ENCODE assay signal across 19 cellular contexts in the genomic region with DNA sequence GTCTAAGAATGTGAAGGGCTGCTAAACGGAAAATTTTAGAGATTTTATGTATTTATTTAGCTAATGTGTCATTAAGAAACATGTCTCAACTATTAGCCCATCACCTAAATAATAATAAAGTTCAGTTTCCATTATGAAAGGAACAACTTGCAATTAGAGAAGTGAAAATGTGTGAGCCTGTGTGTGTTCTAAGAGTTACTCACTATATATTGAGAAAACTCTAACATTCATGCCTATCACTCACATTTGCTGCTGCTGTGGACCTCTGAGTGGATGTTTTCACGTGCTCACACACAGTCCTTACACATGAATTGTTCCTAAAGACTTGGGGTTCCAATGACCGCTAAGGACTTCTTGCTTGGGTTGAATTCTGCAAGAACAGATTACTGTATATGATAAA.
A peak's percentile ranks its signal among the peaks of the same experiment; 100 is the strongest.
DNase-seq lines count a peak whose midpoint lies in the region; ATAC-seq and TF ChIP-seq lines count a peak whose summit lies in the region.
"Had no signal": no experiment of that assay in that cellular context is flagged by ENCODE, and none has a peak within 500 bp of the region (broad histone marks: within the 10 kb centered on the region; RNA-seq: fewer than 3 reads in every experiment).

No MANE protein-coding gene starts in this region.

- POLR2A ChIA-PET in SK-N-SH (lab: Yijun Ruan, JAX) = no interaction called here
- POLR2A ChIA-PET in activated CD8-positive, alpha-beta T cell treated with anti-CD3 and anti-CD28 coated beads for 36 hours (lab: Charles Lee) = no interaction called here

- H3K9ac ChIP-seq in SK-N-SH = no peak overlapping the region

- no peaks in the 10 kb centered on the region for H3K9me2 ChIP-seq in SK-N-SH

- no peak for TF ChIP-seq RAD21 in SK-N-SH (IDR thresholded peaks at IDR 0.05; ENCODE audit: low read length)

- H3K9me3 ChIP-seq in SK-N-SH = no peaks in the 10 kb centered on the region

- H3K4me3 Mint-ChIP-seq in activated CD8-positive, alpha-beta T cell treated with anti-CD3 and anti-CD28 coated beads for 36 hours = no peak overlapping the region
- H3K4me3 Mint-ChIP-seq: CD4-positive, alpha-beta T cell had no signal

- DNase-seq in SK-N-SH (no peak), kidney tubule cell (ENCODE audit: low spot score) (no peak), GM10266 (ENCODE audit: extremely low spot score) (no peak), cortex of kidney (lab: John Stamatoyannopoulos, UW) (no peak)
- no peak for DNase-seq in activated CD8-positive, alpha-beta T cell treated with anti-CD3 and anti-CD28 coated beads for 36 hours
- DNase-seq: CD4-positive, alpha-beta T cell; GF-D8; GOT3; NCI-H1417 treated with DMSO at 0.1 percent for 48 hours; NCI-H1930; NCI-H226; NCI-H524 treated with DMSO at 0.1 percent for 48 hours; Right ventricle myocardium superior; T-helper 1 cell; T-helper 9 cell had no signal

- H3K4me2 ChIP-seq in SK-N-SH = no peak overlapping the region

- under 1% methylated on average over 3 of the region's 3 CpGs for WGBS in SK-N-SH (ENCODE audit: low lambda C conversion rate)

- no peaks in the 10 kb centered on the region for H3K36me3 Mint-ChIP-seq in activated CD8-positive, alpha-beta T cell treated with anti-CD3 and anti-CD28 coated beads for 36 hours (ENCODE audit: low read depth)

- 0 out of 2 replicates have a peak overlapping the region, but pooled peaks have one; percentile 16 for H2AFZ ChIP-seq in SK-N-SH (ENCODE audit: low read depth)

- H4K20me1 ChIP-seq in SK-N-SH (ENCODE audit: insufficient read depth) = no peaks in the 10 kb centered on the region

- H3K4me1 Mint-ChIP-seq in activated CD8-positive, alpha-beta T cell treated with anti-CD3 and anti-CD28 coated beads for 36 hours (ENCODE audit: low read depth) = no peaks in the 10 kb centered on the region

- H3F3A ChIP-seq in SK-N-SH (replicated peaks; ENCODE audit: insufficient read depth) = no peaks in the 10 kb centered on the region

- ATAC-seq in SK-N-SH treated with all-trans-retinoic acid at 6 μM for 48 hours = no peak
- ATAC-seq in HG02642 (IDR thresholded peaks at IDR 0.05; ENCODE audit: poor library complexity, unreplicated experiment) = peak; percentile 48
- peak; percentile 60 for ATAC-seq in HG03432 (IDR thresholded peaks at IDR 0.05; ENCODE audit: unreplicated experiment)
- no peak for ATAC-seq in activated CD8-positive, alpha-beta T cell treated with anti-CD3 and anti-CD28 coated beads for 36 hours
- ATAC-seq: K562 had no signal

- no peak overlapping the region for H3K4me3 ChIP-seq in SK-N-SH (ENCODE audit: low read depth in 2 of 2, low read length in 1 of 2)
- H3K4me3 ChIP-seq: K562 had no signal

- intact Hi-C loops in activated CD8-positive, alpha-beta T cell treated with anti-CD3 and anti-CD28 coated beads for 36 hours (cut with micrococcal nuclease) = no loop called here

- no peak for TF ChIP-seq EP300 in SK-N-SH (IDR thresholded peaks at IDR 0.05; ENCODE audit: borderline replicate concordance in 1 of 2, low read depth in 1 of 2, low read length in 1 of 2)

- H3K27me3 Mint-ChIP-seq in activated CD8-positive, alpha-beta T cell treated with anti-CD3 and anti-CD28 coated beads for 36 hours = no peaks in the 10 kb centered on the region

- H3K4me1 ChIP-seq in SK-N-SH (ENCODE audit: control insufficient read depth in 1 of 2, insufficient read depth in 2 of 2, low read depth in 1 of 2, low read length in 1 of 2) = no peaks in the 10 kb centered on the region

- no peaks in the 10 kb centered on the region for H3K79me2 ChIP-seq in SK-N-SH (ENCODE audit: insufficient read depth)

- no peak for TF ChIP-seq CTCF in SK-N-SH (IDR thresholded peaks at IDR 0.05)
- TF ChIP-seq CTCF in GM10266 (IDR thresholded peaks at IDR 0.05; ENCODE audit: control insufficient read depth, insufficient read depth, low read depth, missing control alignments) = no peak
- TF ChIP-seq CTCF in activated CD8-positive, alpha-beta T cell treated with anti-CD3 and anti-CD28 coated beads for 36 hours (IDR thresholded peaks at IDR 0.05) = no peak

- no peak overlapping the region for H3K27ac ChIP-seq in SK-N-SH (ENCODE audit: low read depth in 2 of 2, low read length in 1 of 2)

- no peaks in the 10 kb centered on the region for H3K36me3 ChIP-seq in SK-N-SH (replicated peaks in 1 of 2; ENCODE audit: control insufficient read depth in 1 of 2, insufficient read depth in 2 of 2, low read length in 1 of 2)

- no peaks in the 10 kb centered on the region for H3K9me3 Mint-ChIP-seq in activated CD8-positive, alpha-beta T cell treated with anti-CD3 and anti-CD28 coated beads for 36 hours
- H3K9me3 Mint-ChIP-seq: CD4-positive, alpha-beta T cell had no signal

- H3K27ac Mint-ChIP-seq in activated CD8-positive, alpha-beta T cell treated with anti-CD3 and anti-CD28 coated beads for 36 hours = no peak overlapping the region
- H3K27ac Mint-ChIP-seq: CD4-positive, alpha-beta T cell had no signal

- CTCF ChIA-PET in SK-N-SH (lab: Yijun Ruan, JAX) = no interaction called here
- CTCF ChIA-PET in activated CD8-positive, alpha-beta T cell treated with anti-CD3 and anti-CD28 coated beads for 36 hours (lab: Charles Lee) = no interaction called here

- no peaks in the 10 kb centered on the region for H3K27me3 ChIP-seq in SK-N-SH (ENCODE audit: insufficient read depth)

TF ChIP-seq in SK-N-SH, 30 proteins besides CTCF, POLR2A, EP300 and RAD21 (continues in another document):
- TF ChIP-seq, protein P1, sequence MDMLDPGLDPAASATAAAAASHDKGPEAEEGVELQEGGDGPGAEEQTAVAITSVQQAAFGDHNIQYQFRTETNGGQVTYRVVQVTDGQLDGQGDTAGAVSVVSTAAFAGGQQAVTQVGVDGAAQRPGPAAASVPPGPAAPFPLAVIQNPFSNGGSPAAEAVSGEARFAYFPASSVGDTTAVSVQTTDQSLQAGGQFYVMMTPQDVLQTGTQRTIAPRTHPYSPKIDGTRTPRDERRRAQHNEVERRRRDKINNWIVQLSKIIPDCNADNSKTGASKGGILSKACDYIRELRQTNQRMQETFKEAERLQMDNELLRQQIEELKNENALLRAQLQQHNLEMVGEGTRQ (IDR thresholded peaks at IDR 0.05; ENCODE audit: borderline replicate concordance, low read depth, low read length) = no peak
- no peak for TF ChIP-seq NFIC (IDR thresholded peaks at IDR 0.05; ENCODE audit: borderline replicate concordance)
- TF ChIP-seq, protein P2, sequence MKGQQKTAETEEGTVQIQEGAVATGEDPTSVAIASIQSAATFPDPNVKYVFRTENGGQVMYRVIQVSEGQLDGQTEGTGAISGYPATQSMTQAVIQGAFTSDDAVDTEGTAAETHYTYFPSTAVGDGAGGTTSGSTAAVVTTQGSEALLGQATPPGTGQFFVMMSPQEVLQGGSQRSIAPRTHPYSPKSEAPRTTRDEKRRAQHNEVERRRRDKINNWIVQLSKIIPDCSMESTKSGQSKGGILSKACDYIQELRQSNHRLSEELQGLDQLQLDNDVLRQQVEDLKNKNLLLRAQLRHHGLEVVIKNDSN (IDR thresholded peaks at IDR 0.05; ENCODE audit: borderline replicate concordance, low read depth) = no peak
- TF ChIP-seq POLR2AphosphoS5 (IDR thresholded peaks at IDR 0.05; ENCODE audit: low read depth, low read length) = no peak
- no peak for TF ChIP-seq RXRA (IDR thresholded peaks at IDR 0.05; ENCODE audit: borderline replicate concordance, low read depth)

TF ChIP-seq in SK-N-SH treated with all-trans-retinoic acid at 6 μM for 48 hours, 23 proteins besides CTCF, POLR2A, EP300 and RAD21:
- no peak for TF ChIP-seq ISL1 (CRISPR knock-in tag; IDR thresholded peaks at IDR 0.05)
- TF ChIP-seq ZFP3 (CRISPR knock-in tag; IDR thresholded peaks at IDR 0.05) = no peak
- TF ChIP-seq ZNF70 (CRISPR knock-in tag; IDR thresholded peaks at IDR 0.05) = no peak
- TF ChIP-seq ESRRG (CRISPR knock-in tag; IDR thresholded peaks at IDR 0.05) = no peak
- no peak for TF ChIP-seq ZNF8 (CRISPR knock-in tag; IDR thresholded peaks at IDR 0.05)
- no peak for TF ChIP-seq TCF4 (CRISPR knock-in tag; IDR thresholded peaks at IDR 0.05; ENCODE audit: borderline replicate concordance)
- no peak for TF ChIP-seq CSDC2 (CRISPR knock-in tag; IDR thresholded peaks at IDR 0.05)
- no peak for TF ChIP-seq ZNF565 (CRISPR knock-in tag; conservative IDR thresholded peaks at IDR 0.05; ENCODE audit: low read depth)
- no peak for TF ChIP-seq ZC3H10 (CRISPR knock-in tag; IDR thresholded peaks at IDR 0.05)
- TF ChIP-seq, protein P3, sequence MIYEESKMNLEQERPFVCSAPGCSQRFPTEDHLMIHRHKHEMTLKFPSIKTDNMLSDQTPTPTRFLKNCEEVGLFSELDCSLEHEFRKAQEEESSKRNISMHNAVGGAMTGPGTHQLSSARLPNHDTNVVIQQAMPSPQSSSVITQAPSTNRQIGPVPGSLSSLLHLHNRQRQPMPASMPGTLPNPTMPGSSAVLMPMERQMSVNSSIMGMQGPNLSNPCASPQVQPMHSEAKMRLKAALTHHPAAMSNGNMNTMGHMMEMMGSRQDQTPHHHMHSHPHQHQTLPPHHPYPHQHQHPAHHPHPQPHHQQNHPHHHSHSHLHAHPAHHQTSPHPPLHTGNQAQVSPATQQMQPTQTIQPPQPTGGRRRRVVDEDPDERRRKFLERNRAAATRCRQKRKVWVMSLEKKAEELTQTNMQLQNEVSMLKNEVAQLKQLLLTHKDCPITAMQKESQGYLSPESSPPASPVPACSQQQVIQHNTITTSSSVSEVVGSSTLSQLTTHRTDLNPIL (CRISPR knock-in tag; IDR thresholded peaks at IDR 0.05; ENCODE audit: low read depth) = no peak
- no peak for TF ChIP-seq PPARA (CRISPR knock-in tag; IDR thresholded peaks at IDR 0.05; ENCODE audit: borderline replicate concordance)
- no peak for TF ChIP-seq RARB (CRISPR knock-in tag; IDR thresholded peaks at IDR 0.05)
- TF ChIP-seq ZFP30 (CRISPR knock-in tag; IDR thresholded peaks at IDR 0.05) = no peak
- TF ChIP-seq, protein P4, sequence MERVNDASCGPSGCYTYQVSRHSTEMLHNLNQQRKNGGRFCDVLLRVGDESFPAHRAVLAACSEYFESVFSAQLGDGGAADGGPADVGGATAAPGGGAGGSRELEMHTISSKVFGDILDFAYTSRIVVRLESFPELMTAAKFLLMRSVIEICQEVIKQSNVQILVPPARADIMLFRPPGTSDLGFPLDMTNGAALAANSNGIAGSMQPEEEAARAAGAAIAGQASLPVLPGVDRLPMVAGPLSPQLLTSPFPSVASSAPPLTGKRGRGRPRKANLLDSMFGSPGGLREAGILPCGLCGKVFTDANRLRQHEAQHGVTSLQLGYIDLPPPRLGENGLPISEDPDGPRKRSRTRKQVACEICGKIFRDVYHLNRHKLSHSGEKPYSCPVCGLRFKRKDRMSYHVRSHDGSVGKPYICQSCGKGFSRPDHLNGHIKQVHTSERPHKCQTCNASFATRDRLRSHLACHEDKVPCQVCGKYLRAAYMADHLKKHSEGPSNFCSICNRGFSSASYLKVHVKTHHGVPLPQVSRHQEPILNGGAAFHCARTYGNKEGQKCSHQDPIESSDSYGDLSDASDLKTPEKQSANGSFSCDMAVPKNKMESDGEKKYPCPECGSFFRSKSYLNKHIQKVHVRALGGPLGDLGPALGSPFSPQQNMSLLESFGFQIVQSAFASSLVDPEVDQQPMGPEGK (CRISPR knock-in tag; IDR thresholded peaks at IDR 0.05; ENCODE audit: borderline replicate concordance) = no peak
- no peak for TF ChIP-seq SNAI2 (CRISPR knock-in tag; IDR thresholded peaks at IDR 0.05)

Comparison
In these comparisons a context has a peak if more than half of its experiments do, and no peak if none do; other contexts are left out.
1. ATAC-seq: peak in HG02642 (single experiment) and HG03432 (single experiment); none in SK-N-SH treated with all-trans-retinoic acid at 6 μM for 48 hours (single experiment) and activated CD8-positive, alpha-beta T cell treated with anti-CD3 and anti-CD28 coated beads for 36 hours (single experiment).